Comparison of ENCODE assay signal across 9 cellular contexts in genomic region chr3:150737874-150738679, GRCh38. TPM values are rescaled to one million over a fixed set of nuclear protein-coding genes. Genes with fewer than 3 reads are reported as not detected.
DNase-seq lines count a peak whose midpoint lies in the region; ATAC-seq and TF ChIP-seq lines count a peak whose summit lies in the region.
"Had no signal": no experiment of that assay in that cellular context is flagged by ENCODE, and none has a peak within 500 bp of the region (broad histone marks: within the 10 kb centered on the region; RNA-seq: fewer than 3 reads in every experiment).

No MANE protein-coding gene starts in this region.

- POLR2A ChIA-PET in WTC11 (lab: Charles Lee) = interaction anchor here (1.0 kb wide), 1 partner anchor 25 kb away, joined by 3 read pairs; the partner anchor contains the start of gene SIAH2

- H3K27ac ChIP-seq in tibial artery = no peak overlapping the region

- H3K4me1 ChIP-seq in tibial artery = peaks cover 0 to 13% (median 3%) of the 10 kb centered on the region in 4 donors

- H3K27ac Mint-ChIP-seq in WTC11 = no peak overlapping the region

- no peak overlapping the region for H3K4me3 Mint-ChIP-seq in WTC11

- H3K36me3 ChIP-seq in tibial artery = peaks cover 8 to 23% (median 19%) of the 10 kb centered on the region in 3 donors

- peak; percentile 43 for ATAC-seq in GM18858 (IDR thresholded peaks at IDR 0.05; ENCODE audit: unreplicated experiment)
- ATAC-seq in HG03045 (IDR thresholded peaks at IDR 0.05; ENCODE audit: unreplicated experiment) = peak; percentile 50
- ATAC-seq in WTC11 = peak; percentile 66
- no peak for ATAC-seq in HG03565 (IDR thresholded peaks at IDR 0.05; ENCODE audit: unreplicated experiment)

- no peaks in the 10 kb centered on the region for H3K9me3 ChIP-seq in tibial artery
- H3K9me3 ChIP-seq: heart right ventricle had no signal

- H3K9me3 Mint-ChIP-seq in WTC11 = no peaks in the 10 kb centered on the region

- no peaks in the 10 kb centered on the region for H3K27me3 Mint-ChIP-seq in WTC11 (ENCODE audit: low read depth)

- no peak overlapping the region for H3K4me3 ChIP-seq in tibial artery
- H3K4me3 ChIP-seq: heart right ventricle had no signal

- CTCF ChIA-PET in WTC11 (lab: Charles Lee) = interaction anchor here (1.0 kb wide), 1 partner anchor 50 kb away, joined by 6 read pairs; no protein-coding TSS in a partner anchor

- H3K4me1 Mint-ChIP-seq in WTC11 = peaks cover 24% of the 10 kb centered on the region

- intact Hi-C loops in tibial artery (cut with DNase I; ENCODE audit: low total_unique reads) = no loop called here

- TF ChIP-seq CTCF in WTC11 (IDR thresholded peaks at IDR 0.05) = no peak
- no peak for TF ChIP-seq CTCF in tibial artery (IDR thresholded peaks at IDR 0.05)

- no peak for DNase-seq in WTC11 (ENCODE audit: low spot score)
- DNase-seq in iris pigment epithelial cell (ENCODE audit: low read depth) = peak; percentile 76
- DNase-seq in NCI-H446 (lab: John Stamatoyannopoulos, UW) = no peak
- DNase-seq in NCI-H524 treated with DMSO at 0.1 percent for 48 hours (lab: John Stamatoyannopoulos, UW) = no peak
- no peak for DNase-seq in tibial artery
- DNase-seq: heart right ventricle had no signal

- H3K27me3 ChIP-seq in tibial artery = no peaks in the 10 kb centered on the region
- H3K27me3 ChIP-seq: heart right ventricle had no signal

- peaks cover 6% of the 10 kb centered on the region; the same call in 1 of the 2 replicates for H3K36me3 Mint-ChIP-seq in WTC11

TF ChIP-seq in WTC11, 78 proteins besides CTCF, POLR2A, EP300 and RAD21:
- no peak for TF ChIP-seq ELF4 (CRISPR knock-in tag; IDR thresholded peaks at IDR 0.05; ENCODE audit: low read depth)
- TF ChIP-seq RELA (CRISPR knock-in tag; IDR thresholded peaks at IDR 0.05; ENCODE audit: borderline replicate concordance) = no peak
- no peak for TF ChIP-seq TEAD1 (CRISPR knock-in tag; IDR thresholded peaks at IDR 0.05)
- no peak for TF ChIP-seq CBFB (CRISPR knock-in tag; IDR thresholded peaks at IDR 0.05; ENCODE audit: low read depth)
- no peak for TF ChIP-seq FOXK1 (CRISPR knock-in tag; IDR thresholded peaks at IDR 0.05)
- no peak for TF ChIP-seq SMAD4 (CRISPR knock-in tag; IDR thresholded peaks at IDR 0.05)
- TF ChIP-seq JAZF1 (CRISPR knock-in tag; IDR thresholded peaks at IDR 0.05) = no peak

RNA-seq across cellular contexts. Expression of gene SIAH2, which starts 24.9 kb away (rescaled TPM):
- total RNA-seq in WTC11 (2021) = 15.8 to 17.1 TPM (median 15.9 TPM) in 3 replicates

RNA-seq across cellular contexts. Expression of gene ERICH6, which starts 34.4 kb away (rescaled TPM):
- total RNA-seq in WTC11 (2021) = 0.26 to 0.30 TPM in 2 of 3 replicates, not detected in the other
